ENCODE assay signal across 31 cellular contexts in genomic region chr10:9786576-9786975, GRCh38.
DNase-seq lines count a peak whose midpoint lies in the region; ATAC-seq, FAIRE-seq and TF ChIP-seq lines count a peak whose summit lies in the region.
"Had no signal": no experiment of that assay in that cellular context is flagged by ENCODE, and none has a peak within 500 bp of the region (broad histone marks: within the 10 kb centered on the region; RNA-seq: fewer than 3 reads in every experiment).

No MANE protein-coding gene starts in this region.

- no peak overlapping the region for H3K4me3 Mint-ChIP-seq in neural progenitor cell
- H3K4me3 Mint-ChIP-seq: activated T-cell treated with anti-CD3 and anti-CD28 coated beads, Interleukin-2, amount 50 U/mL, for 4 hours; CD4-positive, alpha-beta memory T cell; nephron; stimulated activated naive B cell treated with anti-CD40 and anti-IgM and Interleukin-4, amounts not matched to agents 10 μg/mL and 1 μg/mL and 100 μg/mL, for 72 hours had no signal

- H3K27me3 Mint-ChIP-seq in neural progenitor cell (ENCODE audit: insufficient read depth, low read depth) = peaks cover 2% of the 10 kb centered on the region
- H3K27me3 Mint-ChIP-seq: stimulated activated naive B cell treated with anti-CD40 and anti-IgM and Interleukin-4, amounts not matched to agents 10 μg/mL and 1 μg/mL and 100 μg/mL, for 72 hours had no signal

- H3K27me3 ChIP-seq in mesenchymal stem cell (ENCODE audit: control insufficient read depth in 1 of 2, insufficient read depth in 1 of 2, low read length in 2 of 2) = no peaks in the 10 kb centered on the region
- no peaks in the 10 kb centered on the region for H3K27me3 ChIP-seq in neural progenitor cell
- H3K27me3 ChIP-seq: esophagus squamous epithelium, left lung, sigmoid colon, testis had no signal

- no peak overlapping the region for H2AFZ ChIP-seq in mesenchymal stem cell (ENCODE audit: low read depth, low read length)
- H2AFZ ChIP-seq in neural progenitor cell (replicated peaks) = no peak overlapping the region

- no peak overlapping the region for H3K4me2 ChIP-seq in mesenchymal stem cell (ENCODE audit: low read length, poor library complexity, severe bottlenecking)
- no peak overlapping the region for H3K4me2 ChIP-seq in neural progenitor cell
- H3K4me2 ChIP-seq: KMS-11 had no signal

- H3K36me3 Mint-ChIP-seq in neural progenitor cell = no peaks in the 10 kb centered on the region
- H3K36me3 Mint-ChIP-seq: CD4-positive, alpha-beta memory T cell; stimulated activated naive B cell treated with anti-CD40 and anti-IgM and Interleukin-4, amounts not matched to agents 10 μg/mL and 1 μg/mL and 100 μg/mL, for 72 hours had no signal

- peaks cover 8% of the 10 kb centered on the region for H3K4me1 Mint-ChIP-seq in neural progenitor cell
- H3K4me1 Mint-ChIP-seq: CD4-positive, alpha-beta memory T cell; nephron; stimulated activated naive B cell treated with anti-CD40 and anti-IgM and Interleukin-4, amounts not matched to agents 10 μg/mL and 1 μg/mL and 100 μg/mL, for 72 hours had no signal

- H4K91ac ChIP-seq in mesenchymal stem cell (ENCODE audit: low read length) = no peak overlapping the region

- H3K4me3 ChIP-seq in epithelial cell of esophagus (ENCODE audit: low read length) = no peak overlapping the region
- H3K4me3 ChIP-seq in mesenchymal stem cell (ENCODE audit: insufficient read depth in 1 of 2, low read depth in 1 of 2, low read length in 2 of 2) = no peak overlapping the region
- no peak overlapping the region for H3K4me3 ChIP-seq in neural progenitor cell
- H3K4me3 ChIP-seq: esophagus squamous epithelium, left lung, sigmoid colon, testis had no signal

- H3K9ac ChIP-seq in mesenchymal stem cell (ENCODE audit: low read length) (no peak overlapping the region), neural progenitor cell (no peak overlapping the region)
- H3K9ac ChIP-seq: KMS-11 had no signal

- no peaks in the 10 kb centered on the region for H3K79me2 ChIP-seq in neural progenitor cell (ENCODE audit: low read depth)

- no peaks in the 10 kb centered on the region for H3F3A ChIP-seq in neural progenitor cell (ENCODE audit: low read depth)

- H3K9me3 ChIP-seq in mesenchymal stem cell (ENCODE audit: control insufficient read depth, low read length) (no peaks in the 10 kb centered on the region), neural progenitor cell (ENCODE audit: low read depth) (no peaks in the 10 kb centered on the region)
- H3K9me3 ChIP-seq: esophagus squamous epithelium, left lung, testis had no signal

- no peak overlapping the region for H2BK120ac ChIP-seq in mesenchymal stem cell (ENCODE audit: low read depth, low read length)

- no peak overlapping the region for H4K8ac ChIP-seq in mesenchymal stem cell (ENCODE audit: low read length)

- no peaks in the 10 kb centered on the region for H4K20me1 ChIP-seq in neural progenitor cell (ENCODE audit: low read depth)

- no peak for TF ChIP-seq CTCF in epithelial cell of esophagus (IDR thresholded peaks at IDR 0.05; ENCODE audit: insufficient read depth, low read depth, low read length, missing control alignments)
- no peak for TF ChIP-seq CTCF in neural progenitor cell (IDR thresholded peaks at IDR 0.05)

- peak; percentile 41 for DNase-seq in EH (ENCODE audit: low read depth)
- peak; percentile 14 for DNase-seq in RCC 7860 (ENCODE audit: low spot score)
- DNase-seq in epithelial cell of esophagus (ENCODE audit: low read depth) = peak; percentile 62
- DNase-seq in mesenchymal stem cell = peak; percentile 13
- no peak for DNase-seq in activated CD8-positive, alpha-beta memory T cell treated with anti-CD3 and anti-CD28 coated beads, Interleukin-2, amount 50 U/mL, for 4 hours
- DNase-seq in neural progenitor cell (ENCODE audit: low spot score) = no peak
- DNase-seq: activated CD4-positive, alpha-beta T cell treated with anti-CD3 and anti-CD28 coated beads for 1 hour; activated CD8-positive, alpha-beta memory T cell treated with anti-CD3 and anti-CD28 coated beads for 24 hours; activated naive CD4-positive, alpha-beta T cell treated with Interleukin-2 at 50 U/mL for 16 hours; activated T-cell treated with anti-CD3 and anti-CD28 coated beads, Interleukin-2, amount 50 U/mL, for 4 hours; amygdala; CD4-positive, alpha-beta memory T cell; DMS 273 treated with DMSO at 0.1 percent for 48 hours; effector memory CD4-positive, alpha-beta T cell; esophagus squamous epithelium; left lung; NCI-H1048; NCI-H1930; NCI-H345; PC-3; sigmoid colon; stimulated activated CD4-positive, alpha-beta T cell treated with anti-CD3 and anti-CD28 coated beads, Interleukin-2, amount 100 ng/mL, for 24 hours; stimulated activated naive B cell treated with anti-CD40 and anti-IgM and Interleukin-4, amounts not matched to agents 10 μg/mL and 1 μg/mL and 100 μg/mL, for 72 hours; T-helper 1 cell; testis had no signal

- H3K4ac ChIP-seq in mesenchymal stem cell (ENCODE audit: low read depth in 1 of 2, low read length in 2 of 2) = no peak overlapping the region

- H3K14ac ChIP-seq in mesenchymal stem cell (ENCODE audit: low read length in 2 of 2) = no peak overlapping the region

- no peaks in the 10 kb centered on the region for H3K36me3 ChIP-seq in mesenchymal stem cell (ENCODE audit: control insufficient read depth in 1 of 2, insufficient read depth in 2 of 2, low read depth in 1 of 2, low read length in 2 of 2)
- no peaks in the 10 kb centered on the region for H3K36me3 ChIP-seq in neural progenitor cell
- H3K36me3 ChIP-seq: esophagus squamous epithelium, left lung, sigmoid colon had no signal

- H2BK15ac ChIP-seq in mesenchymal stem cell (ENCODE audit: low read depth, poor library complexity, severe bottlenecking) = no peak overlapping the region

- H3K23ac ChIP-seq in mesenchymal stem cell (ENCODE audit: low read length in 2 of 2) = no peak overlapping the region

- H3K18ac ChIP-seq in mesenchymal stem cell (ENCODE audit: low read depth in 1 of 2, low read length in 2 of 2) = no peak overlapping the region

- no peak overlapping the region for H2AK5ac ChIP-seq in mesenchymal stem cell (ENCODE audit: low read length, severe bottlenecking)

- H3K79me1 ChIP-seq in mesenchymal stem cell (replicated peaks; ENCODE audit: low read length, poor library complexity, severe bottlenecking) = no peaks in the 10 kb centered on the region

- H3K27ac Mint-ChIP-seq in neural progenitor cell = no peak overlapping the region
- H3K27ac Mint-ChIP-seq: CD4-positive, alpha-beta memory T cell; nephron; stimulated activated naive B cell treated with anti-CD40 and anti-IgM and Interleukin-4, amounts not matched to agents 10 μg/mL and 1 μg/mL and 100 μg/mL, for 72 hours had no signal

- H3K27ac ChIP-seq in mesenchymal stem cell (ENCODE audit: low read length, poor library complexity, severe bottlenecking) = no peak overlapping the region
- H3K27ac ChIP-seq in neural progenitor cell = no peak overlapping the region
- H3K27ac ChIP-seq: esophagus squamous epithelium, KMS-11, left lung, sigmoid colon, testis had no signal

- no peaks in the 10 kb centered on the region for H3K9me3 Mint-ChIP-seq in neural progenitor cell
- H3K9me3 Mint-ChIP-seq: activated T-cell treated with anti-CD3 and anti-CD28 coated beads, Interleukin-2, amount 50 U/mL, for 4 hours; nephron; stimulated activated naive B cell treated with anti-CD40 and anti-IgM and Interleukin-4, amounts not matched to agents 10 μg/mL and 1 μg/mL and 100 μg/mL, for 72 hours had no signal

- no peak for ATAC-seq in HG03565 (IDR thresholded peaks at IDR 0.05; ENCODE audit: unreplicated experiment)
- no peak for ATAC-seq in HG03469 (IDR thresholded peaks at IDR 0.05; ENCODE audit: unreplicated experiment)
- ATAC-seq: activated T-cell treated with anti-CD3 and anti-CD28 coated beads, Interleukin-2, amount 50 U/mL, for 4 hours; left lung; PC-3; stimulated activated naive B cell treated with anti-CD40 and anti-IgM and Interleukin-4, amounts not matched to agents 10 μg/mL and 1 μg/mL and 100 μg/mL, for 72 hours had no signal

- FAIRE-seq in RCC 7860 (lab: Jason Lieb, UNC) = no peak
- FAIRE-seq: HTR-8/SVneo, TTC549 had no signal

- WGBS in mesenchymal stem cell = 37% methylated on average over 1 of the region's 3 CpGs

- no peak overlapping the region for H2BK5ac ChIP-seq in mesenchymal stem cell (ENCODE audit: low read depth, low read length, poor library complexity, severe bottlenecking)

- no peak overlapping the region for H2BK12ac ChIP-seq in mesenchymal stem cell (ENCODE audit: low read length in 2 of 2)

- H3K4me1 ChIP-seq in mesenchymal stem cell (ENCODE audit: control insufficient read depth, insufficient read depth, low read depth, low read length) (no peaks in the 10 kb centered on the region), neural progenitor cell (no peaks in the 10 kb centered on the region)
- H3K4me1 ChIP-seq: esophagus squamous epithelium, left lung, sigmoid colon, testis had no signal

Comparison
In these comparisons a context has a peak if more than half of its experiments do, and no peak if none do; other contexts are left out.
1. DNase-seq: peak in EH (single experiment), RCC 7860 (single experiment), epithelial cell of esophagus (single experiment) and mesenchymal stem cell (single experiment); none in activated CD8-positive, alpha-beta memory T cell treated with anti-CD3 and anti-CD28 coated beads, Interleukin-2, amount 50 U/mL, for 4 hours (single experiment) and neural progenitor cell (single experiment).